Comparison of ENCODE assay signal across 1 cellular context in genomic region chr14:23071244-23071974, GRCh38.
TF ChIP-seq lines count a peak whose summit lies in the region.

No MANE protein-coding gene starts in this region.

TF ChIP-seq in HepG2, 621 proteins besides CTCF, POLR2A, EP300 and RAD21 (continued from another document and continues in another):
- peak; percentile 46; the same call in 1 of the 2 replicates for TF ChIP-seq UBTF (CRISPR knock-in tag; IDR thresholded peaks at IDR 0.05)
- TF ChIP-seq ZNF614 (CRISPR knock-in tag; IDR thresholded peaks at IDR 0.05; ENCODE audit: borderline replicate concordance): peak; percentile 75
- peak; percentile 89 for TF ChIP-seq POGZ (CRISPR knock-in tag; IDR thresholded peaks at IDR 0.05)
- TF ChIP-seq ZNF317 (CRISPR knock-in tag; IDR thresholded peaks at IDR 0.05): peak; percentile 74; the same call in 1 of the 2 replicates
- TF ChIP-seq, protein P1, sequence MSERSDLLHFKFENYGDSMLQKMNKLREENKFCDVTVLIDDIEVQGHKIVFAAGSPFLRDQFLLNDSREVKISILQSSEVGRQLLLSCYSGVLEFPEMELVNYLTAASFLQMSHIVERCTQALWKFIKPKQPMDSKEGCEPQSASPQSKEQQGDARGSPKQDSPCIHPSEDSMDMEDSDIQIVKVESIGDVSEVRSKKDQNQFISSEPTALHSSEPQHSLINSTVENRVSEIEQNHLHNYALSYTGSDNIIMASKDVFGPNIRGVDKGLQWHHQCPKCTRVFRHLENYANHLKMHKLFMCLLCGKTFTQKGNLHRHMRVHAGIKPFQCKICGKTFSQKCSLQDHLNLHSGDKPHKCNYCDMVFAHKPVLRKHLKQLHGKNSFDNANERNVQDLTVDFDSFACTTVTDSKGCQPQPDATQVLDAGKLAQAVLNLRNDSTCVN (CRISPR knock-in tag; IDR thresholded peaks at IDR 0.05; ENCODE audit: borderline replicate concordance): peak; percentile 59; the same call in 1 of the 2 replicates
- 0 out of 2 replicates have a peak, but pooled peaks have one; percentile 4 for TF ChIP-seq SRF (IDR thresholded peaks at IDR 0.05; ENCODE audit: low read depth, low read length)
- 0 out of 2 replicates have a peak, but pooled peaks have one; percentile 56 for TF ChIP-seq ZBTB37 (CRISPR knock-in tag; IDR thresholded peaks at IDR 0.05)
- no peak for TF ChIP-seq ZNF720 (CRISPR knock-in tag; IDR thresholded peaks at IDR 0.05)
- TF ChIP-seq ZNF20 (CRISPR knock-in tag; IDR thresholded peaks at IDR 0.05): no peak
- no peak; the same call in 1 of the 2 replicates for TF ChIP-seq MEIS1 (CRISPR knock-in tag; IDR thresholded peaks at IDR 0.05; ENCODE audit: borderline replicate concordance)
- TF ChIP-seq ZNF431 (CRISPR knock-in tag; IDR thresholded peaks at IDR 0.05; ENCODE audit: borderline replicate concordance, low read depth): no peak
- TF ChIP-seq THAP11 (CRISPR knock-in tag; IDR thresholded peaks at IDR 0.05): peak; percentile 89
- TF ChIP-seq TFE3 (CRISPR knock-in tag; IDR thresholded peaks at IDR 0.05): peak; percentile 45; the same call in 1 of the 2 replicates
- no peak for TF ChIP-seq NPAS2 (CRISPR knock-in tag; IDR thresholded peaks at IDR 0.05; ENCODE audit: borderline replicate concordance)
- TF ChIP-seq BCL6 (CRISPR knock-in tag; IDR thresholded peaks at IDR 0.05): peak; percentile 56
- TF ChIP-seq FOSL2 (CRISPR knock-in tag; IDR thresholded peaks at IDR 0.05): peak; percentile 62
- no peak for TF ChIP-seq NFIB (CRISPR knock-in tag; IDR thresholded peaks at IDR 0.05; ENCODE audit: borderline replicate concordance)
- peak; percentile 90 for TF ChIP-seq BRD4 (CRISPR knock-in tag; IDR thresholded peaks at IDR 0.05)
- TF ChIP-seq RCOR2 (CRISPR knock-in tag; IDR thresholded peaks at IDR 0.05): no peak; the same call in 1 of the 2 replicates
- TF ChIP-seq AKNA (CRISPR knock-in tag; IDR thresholded peaks at IDR 0.05; ENCODE audit: borderline replicate concordance): no peak
- 0 out of 2 replicates have a peak, but pooled peaks have one; percentile 19 for TF ChIP-seq GTF2F1 (IDR thresholded peaks at IDR 0.05; ENCODE audit: low read length)
- TF ChIP-seq RFX5 (IDR thresholded peaks at IDR 0.05; ENCODE audit: low read depth, low read length): peak; percentile 51; the same call in 1 of the 2 replicates
- TF ChIP-seq CHD2 (IDR thresholded peaks at IDR 0.05; ENCODE audit: low read depth, low read length): no peak
- 0 out of 2 replicates have a peak, but pooled peaks have one; percentile 28 for TF ChIP-seq EED (CRISPR knock-in tag; IDR thresholded peaks at IDR 0.05)
- TF ChIP-seq WIZ (CRISPR knock-in tag; IDR thresholded peaks at IDR 0.05): no peak; the same call in 1 of the 2 replicates
- TF ChIP-seq SP2 (CRISPR knock-in tag; IDR thresholded peaks at IDR 0.05): no peak
- peak; percentile 76 for TF ChIP-seq FOXO1 (CRISPR knock-in tag; IDR thresholded peaks at IDR 0.05)
- TF ChIP-seq PITX1 (CRISPR knock-in tag; IDR thresholded peaks at IDR 0.05): peak; percentile 81; the same call in 1 of the 2 replicates
- peak; percentile 81 for TF ChIP-seq ZNF747 (CRISPR knock-in tag; IDR thresholded peaks at IDR 0.05; ENCODE audit: borderline replicate concordance)
- TF ChIP-seq, protein P2, sequence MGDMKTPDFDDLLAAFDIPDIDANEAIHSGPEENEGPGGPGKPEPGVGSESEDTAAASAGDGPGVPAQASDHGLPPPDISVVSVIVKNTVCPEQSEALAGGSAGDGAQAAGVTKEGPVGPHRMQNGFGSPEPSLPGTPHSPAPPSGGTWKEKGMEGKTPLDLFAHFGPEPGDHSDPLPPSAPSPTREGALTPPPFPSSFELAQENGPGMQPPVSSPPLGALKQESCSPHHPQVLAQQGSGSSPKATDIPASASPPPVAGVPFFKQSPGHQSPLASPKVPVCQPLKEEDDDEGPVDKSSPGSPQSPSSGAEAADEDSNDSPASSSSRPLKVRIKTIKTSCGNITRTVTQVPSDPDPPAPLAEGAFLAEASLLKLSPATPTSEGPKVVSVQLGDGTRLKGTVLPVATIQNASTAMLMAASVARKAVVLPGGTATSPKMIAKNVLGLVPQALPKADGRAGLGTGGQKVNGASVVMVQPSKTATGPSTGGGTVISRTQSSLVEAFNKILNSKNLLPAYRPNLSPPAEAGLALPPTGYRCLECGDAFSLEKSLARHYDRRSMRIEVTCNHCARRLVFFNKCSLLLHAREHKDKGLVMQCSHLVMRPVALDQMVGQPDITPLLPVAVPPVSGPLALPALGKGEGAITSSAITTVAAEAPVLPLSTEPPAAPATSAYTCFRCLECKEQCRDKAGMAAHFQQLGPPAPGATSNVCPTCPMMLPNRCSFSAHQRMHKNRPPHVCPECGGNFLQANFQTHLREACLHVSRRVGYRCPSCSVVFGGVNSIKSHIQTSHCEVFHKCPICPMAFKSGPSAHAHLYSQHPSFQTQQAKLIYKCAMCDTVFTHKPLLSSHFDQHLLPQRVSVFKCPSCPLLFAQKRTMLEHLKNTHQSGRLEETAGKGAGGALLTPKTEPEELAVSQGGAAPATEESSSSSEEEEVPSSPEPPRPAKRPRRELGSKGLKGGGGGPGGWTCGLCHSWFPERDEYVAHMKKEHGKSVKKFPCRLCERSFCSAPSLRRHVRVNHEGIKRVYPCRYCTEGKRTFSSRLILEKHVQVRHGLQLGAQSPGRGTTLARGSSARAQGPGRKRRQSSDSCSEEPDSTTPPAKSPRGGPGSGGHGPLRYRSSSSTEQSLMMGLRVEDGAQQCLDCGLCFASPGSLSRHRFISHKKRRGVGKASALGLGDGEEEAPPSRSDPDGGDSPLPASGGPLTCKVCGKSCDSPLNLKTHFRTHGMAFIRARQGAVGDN (CRISPR knock-in tag; IDR thresholded peaks at IDR 0.05): peak; percentile 96
- peak; percentile 94 for TF ChIP-seq ZNF280B (CRISPR knock-in tag; IDR thresholded peaks at IDR 0.05; ENCODE audit: borderline replicate concordance)
- TF ChIP-seq ZFP1 (CRISPR knock-in tag; IDR thresholded peaks at IDR 0.05): peak; percentile 61; the same call in 1 of the 2 replicates
- TF ChIP-seq TFDP1 (CRISPR knock-in tag; IDR thresholded peaks at IDR 0.05; ENCODE audit: borderline replicate concordance): peak; percentile 56; the same call in 1 of the 2 replicates
- no peak; the same call in 1 of the 2 replicates for TF ChIP-seq SAFB2 (CRISPR knock-in tag; IDR thresholded peaks at IDR 0.05; ENCODE audit: borderline replicate concordance, low read depth)
- TF ChIP-seq JUN (CRISPR knock-in tag; IDR thresholded peaks at IDR 0.05): no peak
- TF ChIP-seq ZNF7 (CRISPR knock-in tag; IDR thresholded peaks at IDR 0.05): peak; percentile 59
- TF ChIP-seq ETV5 (CRISPR knock-in tag; IDR thresholded peaks at IDR 0.05; ENCODE audit: borderline replicate concordance): peak; percentile 57; the same call in 1 of the 2 replicates
- TF ChIP-seq PHF21A (CRISPR knock-in tag; IDR thresholded peaks at IDR 0.05): peak; percentile 22; the same call in 1 of the 2 replicates
- TF ChIP-seq CBX1 (IDR thresholded peaks at IDR 0.05; ENCODE audit: low read depth): peak; percentile 43
